In genomic region chr16:79098897-79099296, GRCh38 we compare ENCODE assay signal across 23 cellular contexts.
"Had no signal": no experiment of that assay in that cellular context is flagged by ENCODE, and none has a peak within 500 bp of the region (broad histone marks: within the 10 kb centered on the region; RNA-seq: fewer than 3 reads in every experiment).

No MANE protein-coding gene starts in this region.

- H3K36me3 Mint-ChIP-seq: activated naive CD4-positive, alpha-beta T cell treated with anti-CD3 and anti-CD28 coated beads, Interleukin-2, amount 50 U/mL, for 72 hours had no signal

- H3K9me3 Mint-ChIP-seq: activated T-cell treated with anti-CD3 and anti-CD28 coated beads, Interleukin-2, amount 50 U/mL, for 72 hours; endodermal cell; nephron had no signal

- H3K4me1 ChIP-seq: breast epithelium, right lobe of liver, testis, transverse colon had no signal

- H3K27ac ChIP-seq: breast epithelium, heart left ventricle, right lobe of liver, testis, transverse colon, VCaP had no signal

- H3K36me3 ChIP-seq: breast epithelium, heart left ventricle, right lobe of liver, transverse colon had no signal

- ATAC-seq: activated naive CD4-positive, alpha-beta T cell treated with anti-CD3 and anti-CD28 coated beads, Interleukin-2, amount 50 U/mL, for 72 hours; activated T-cell treated with anti-CD3 and anti-CD28 coated beads, Interleukin-2, amount 50 U/mL, for 72 hours; heart left ventricle; mucosa of descending colon; stimulated activated naive CD8-positive, alpha-beta T cell treated with anti-CD3 and anti-CD28 coated beads, Interleukin-15, Interleukin-2, amounts not matched to agents 100 U/mL and 50 U/mL, for 24 hours had no signal

- DNase-seq: activated CD4-positive, alpha-beta T cell treated with anti-CD3 and anti-CD28 coated beads for 4 hours; activated CD4-positive, alpha-beta T cell treated with anti-CD3 and anti-CD28 coated beads, Interleukin-2, amount 50 U/mL, for 4 hours; activated naive CD4-positive, alpha-beta T cell; activated T-cell treated with anti-CD3 and anti-CD28 coated beads for 4 hours; activated T-cell treated with anti-CD3 and anti-CD28 coated beads, Interleukin-2, amount 50 U/mL, for 72 hours; central memory CD4-positive, alpha-beta T cell; endodermal cell; foreskin fibroblast; heart left ventricle; mucosa of descending colon; right lobe of liver; stimulated activated CD4-positive, alpha-beta T cell treated with anti-CD3 and anti-CD28 coated beads, Interleukin-12 subunit alpha, Interleukin-12 subunit beta, amount 100 ng/mL, for 4 hours; stimulated activated CD4-positive, alpha-beta T cell treated with anti-CD3 and anti-CD28 coated beads, Interleukin-4, amount 100 ng/mL, for 1 hour; stimulated activated naive CD8-positive, alpha-beta T cell treated with anti-CD3 and anti-CD28 coated beads, Interleukin-15, Interleukin-2, amounts not matched to agents 100 U/mL and 50 U/mL, for 24 hours; testis; transverse colon had no signal

- H3K27me3 ChIP-seq: breast epithelium, heart left ventricle, right lobe of liver, testis, transverse colon had no signal

- H3K4me3 ChIP-seq: breast epithelium, heart left ventricle, lung, mucosa of descending colon, right lobe of liver, skin epidermis, testis, transverse colon had no signal

- H3K4me3 Mint-ChIP-seq: activated T-cell treated with anti-CD3 and anti-CD28 coated beads, Interleukin-2, amount 50 U/mL, for 72 hours; endodermal cell; nephron had no signal

- H3K27ac Mint-ChIP-seq: activated naive CD4-positive, alpha-beta T cell treated with anti-CD3 and anti-CD28 coated beads, Interleukin-2, amount 50 U/mL, for 72 hours; endodermal cell; nephron; progenitor cell of endocrine pancreas had no signal

- H3K9me3 ChIP-seq: breast epithelium, heart left ventricle, mucosa of descending colon, right lobe of liver, testis, transverse colon had no signal
